Comparison of ENCODE assay signal across 15 cellular contexts in genomic region chr2:36451512-36451911, GRCh38.
DNase-seq lines count a peak whose midpoint lies in the region; ATAC-seq, FAIRE-seq and TF ChIP-seq lines count a peak whose summit lies in the region.
"Had no signal": no experiment of that assay in that cellular context is flagged by ENCODE, and none has a peak within 500 bp of the region (broad histone marks: within the 10 kb centered on the region; RNA-seq: fewer than 3 reads in every experiment).

No MANE protein-coding gene starts in this region.

- no peaks in the 10 kb centered on the region for H4K20me1 ChIP-seq in Karpas-422 (ENCODE audit: insufficient read depth, low read depth, low read length)

- no peak overlapping the region for H3K9ac ChIP-seq in Karpas-422 (ENCODE audit: low read length)

- H3K4me1 Mint-ChIP-seq in CD14-positive monocyte: no peaks in the 10 kb centered on the region

- 90% methylated on average over 5 of the region's 5 CpGs for WGBS in A549 (ENCODE audit: missing lambda C conversion rate)
- 36% methylated on average over 5 of the region's 5 CpGs for WGBS in right lobe of liver (ENCODE audit: insufficient coverage, low coverage, low lambda C conversion rate, missing lambda C conversion rate)

- H3K27ac ChIP-seq in A549 (peak overlapping the region; percentile 36 to 75), cingulate gyrus (ENCODE audit: low read depth, low read length) (peak overlapping the region; percentile 49), right lobe of liver (peak overlapping the region; percentile 15 to 50 (median 15)), Karpas-422 (ENCODE audit: low read length) (no peak overlapping the region)
- H3K27ac ChIP-seq: body of pancreas had no signal

- FAIRE-seq in A549 (lab: Jason Lieb, UNC): no peak

- H3K9me2 ChIP-seq in Karpas-422 (replicated peaks; ENCODE audit: insufficient read depth, low read length): no peaks in the 10 kb centered on the region

- H3K27me3 Mint-ChIP-seq in CD14-positive monocyte (ENCODE audit: low read depth in 3 of 3): no peaks in the 10 kb centered on the region

- DNase-seq in A549 (ENCODE audit: low read depth in 1 of 2, low spot score in 1 of 2) (no peak), NCI-H524 (lab: John Stamatoyannopoulos, UW) (peak; percentile 46 to 65), right lobe of liver (no peak), Karpas-422 (no peak), CD14-positive monocyte (ENCODE audit: low spot score) (no peak), T-helper 9 cell (no peak), OCI-M2 (lab: John Stamatoyannopoulos, UW; ENCODE audit: unreplicated experiment) (no peak)
- DNase-seq: activated CD8-positive, alpha-beta memory T cell treated with anti-CD3 and anti-CD28 coated beads, Interleukin-2, amount 50 U/mL, for 4 hours; body of pancreas; GDM1; NCI-H1048; NCI-H748 treated with DMSO at 0.1 percent for 48 hours; T-helper 2 cell had no signal

- CTCF ChIA-PET in A549 (lab: Yijun Ruan, JAX): interaction anchor here (0.7 to 5.6 kb wide), 7 partner anchors 9 to 213 kb away, joined by 3 to 53 read pairs (median 4); partner anchors contain the start of gene CRIM1

- no peak overlapping the region for H3K4me3 Mint-ChIP-seq in CD14-positive monocyte

- TF ChIP-seq CTCF in A549 (IDR thresholded peaks at IDR 0.05) (no peak), right lobe of liver (IDR thresholded peaks at IDR 0.05) (no peak), CD14-positive monocyte (IDR thresholded peaks at IDR 0.05) (no peak)

- H3K36me3 ChIP-seq in right lobe of liver (peaks cover 0 to 2% (median 0%) of the 10 kb centered on the region in 4 donors), Karpas-422 (ENCODE audit: insufficient read depth, low read length) (no peaks in the 10 kb centered on the region)

- peaks cover 0 to 2% (median 0%) of the 10 kb centered on the region in 7 donors for H3K9me3 Mint-ChIP-seq in CD14-positive monocyte

- H3K4me3 ChIP-seq in A549: no peak overlapping the region
- no peak overlapping the region for H3K4me3 ChIP-seq in right lobe of liver
- no peak overlapping the region for H3K4me3 ChIP-seq in Karpas-422 (ENCODE audit: low read length)
- H3K4me3 ChIP-seq: body of pancreas had no signal

- H3K4me1 ChIP-seq in A549: peaks cover 98% of the 10 kb centered on the region
- no peaks in the 10 kb centered on the region for H3K4me1 ChIP-seq in right lobe of liver
- no peaks in the 10 kb centered on the region for H3K4me1 ChIP-seq in Karpas-422 (ENCODE audit: low read length)

- no peak overlapping the region for H3K27ac Mint-ChIP-seq in CD14-positive monocyte

- H3K27me3 ChIP-seq in right lobe of liver (no peaks in the 10 kb centered on the region), Karpas-422 (ENCODE audit: low read length) (no peaks in the 10 kb centered on the region)
- H3K27me3 ChIP-seq: body of pancreas had no signal

- H3K79me2 ChIP-seq in Karpas-422 (ENCODE audit: low read length): no peaks in the 10 kb centered on the region

- TF ChIP-seq POLR2A in A549 (IDR thresholded peaks at IDR 0.05; ENCODE audit: low read length) (no peak), right lobe of liver (IDR thresholded peaks at IDR 0.05) (no peak)

- no peak; a peak in 1 of 6 replicates for ATAC-seq in A549
- no peak for ATAC-seq in right lobe of liver
- ATAC-seq: HCT116 had no signal

- H2AFZ ChIP-seq in Karpas-422 (ENCODE audit: low read length): no peak overlapping the region

- no peak for TF ChIP-seq EP300 in A549 (IDR thresholded peaks at IDR 0.05)

- POLR2A ChIA-PET in A549 (lab: Yijun Ruan, JAX): interaction anchor here (0.7 kb wide), 1 partner anchor 118 kb away, joined by 3 read pairs; no protein-coding TSS in a partner anchor

- intact Hi-C loops in right lobe of liver (cut with DNase I): no loop called here
- intact Hi-C loops in CD14-positive monocyte (cut with micrococcal nuclease): no loop called here

- H3K4me2 ChIP-seq in A549 (peak overlapping the region; percentile 64), Karpas-422 (ENCODE audit: low read depth, low read length, poor library complexity, severe bottlenecking) (no peak overlapping the region)

- H3K9me3 ChIP-seq in A549 (no peaks in the 10 kb centered on the region), right lobe of liver (no peaks in the 10 kb centered on the region), Karpas-422 (ENCODE audit: low read length) (no peaks in the 10 kb centered on the region)
- H3K9me3 ChIP-seq: body of pancreas had no signal

- no peak for TF ChIP-seq RAD21 in A549 (conservative IDR thresholded peaks at IDR 0.05 in 1 of 2, IDR thresholded peaks at IDR 0.05 in 1 of 2)

- no peaks in the 10 kb centered on the region for H3K36me3 Mint-ChIP-seq in CD14-positive monocyte

TF ChIP-seq in A549, 52 proteins besides CTCF, POLR2A, EP300 and RAD21:
- no peak for TF ChIP-seq RNF2 (IDR thresholded peaks at IDR 0.05; ENCODE audit: borderline replicate concordance, low read depth)
- no peak for TF ChIP-seq FOSB (CRISPR knock-in tag; IDR thresholded peaks at IDR 0.05)
- no peak for TF ChIP-seq EHMT2 (IDR thresholded peaks at IDR 0.05; ENCODE audit: low read depth)
- TF ChIP-seq JUNB (IDR thresholded peaks at IDR 0.05): no peak
- TF ChIP-seq ZFP36 (IDR thresholded peaks at IDR 0.05; ENCODE audit: borderline replicate concordance, partially characterized antibody): no peak

Comparison
In these comparisons a context has a peak if more than half of its experiments do, and no peak if none do; other contexts are left out.
1. DNase-seq: peak in NCI-H524 (2 of 2); none in A549 (0 of 2), right lobe of liver (0 of 3), Karpas-422 (single experiment), CD14-positive monocyte (single experiment), T-helper 9 cell (single experiment) and OCI-M2 (single experiment).